Comparison of ENCODE assay signal across 1 cellular context in the genomic region with DNA sequence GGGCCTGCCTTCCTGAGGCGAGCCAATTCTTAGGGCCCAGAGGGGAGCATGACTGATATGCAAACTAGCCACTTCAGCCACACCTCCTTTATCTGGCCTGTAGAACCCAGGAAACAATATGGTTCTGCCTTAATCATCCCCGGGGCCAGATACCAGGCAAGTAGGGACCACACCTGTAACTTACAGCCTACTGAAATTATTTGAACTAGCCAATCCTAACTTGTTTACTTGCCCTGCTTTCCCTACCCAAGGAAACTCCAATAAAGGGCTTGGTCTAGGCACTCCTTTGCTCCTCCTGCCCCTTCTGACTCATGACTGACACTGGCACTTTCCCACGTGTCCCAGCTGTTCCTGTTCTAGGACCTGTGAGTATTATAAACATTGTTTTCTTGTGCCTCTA.
TF ChIP-seq lines count a peak whose summit lies in the region.

No MANE protein-coding gene starts in this region.

TF ChIP-seq in GM23338, 12 proteins besides CTCF, POLR2A, EP300 and RAD21 (continued from another document):
- no peak for TF ChIP-seq ZNF331 (CRISPR knock-in tag; IDR thresholded peaks at IDR 0.05; ENCODE audit: low read depth)
- TF ChIP-seq JUNB (IDR thresholded peaks at IDR 0.05; ENCODE audit: unreplicated experiment) = no peak
